ENCODE assay signal across 20 cellular contexts in the genomic region with DNA sequence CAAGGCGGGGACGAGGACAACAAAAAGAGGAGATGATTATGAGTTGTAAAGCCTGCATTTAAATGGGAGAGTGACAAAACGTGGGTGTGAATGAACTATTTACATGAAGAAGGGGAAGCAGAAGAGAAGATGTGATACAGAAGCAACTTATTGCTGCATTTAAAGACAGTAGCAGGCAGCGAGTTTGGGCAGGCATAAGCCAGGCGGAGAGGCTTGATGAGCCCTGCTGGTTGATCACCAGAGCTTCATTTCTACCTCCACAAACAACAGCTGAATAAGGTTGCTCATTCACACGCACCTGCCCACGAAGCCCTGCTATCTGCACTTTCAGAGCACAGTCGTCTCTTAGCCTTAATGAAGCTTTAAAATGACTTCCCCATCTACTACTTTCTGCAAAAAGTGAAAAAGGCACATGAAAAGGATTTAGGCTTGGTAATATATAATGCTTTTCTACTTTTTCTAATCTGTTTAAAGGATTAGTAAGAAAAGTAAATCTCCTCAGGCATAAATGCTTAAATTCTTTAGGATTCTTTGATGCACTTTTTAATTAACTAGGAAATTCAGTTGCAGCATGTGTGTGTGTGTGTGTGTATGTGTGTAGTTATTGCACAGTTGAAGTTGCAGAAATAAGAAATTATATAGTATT. TPM values are rescaled to one million over a fixed set of nuclear protein-coding genes. Genes with fewer than 3 reads are reported as not detected.
"Had no signal": no experiment of that assay in that cellular context is flagged by ENCODE, and none has a peak within 500 bp of the region (broad histone marks: within the 10 kb centered on the region; RNA-seq: fewer than 3 reads in every experiment).

No MANE protein-coding gene starts in this region.

- ATAC-seq: left ventricle myocardium superior, psoas muscle, sciatic nerve, T-helper 17 cell, upper lobe of right lung, WTC11 had no signal

- H3K4me1 ChIP-seq: psoas muscle had no signal

- H3K4me3 ChIP-seq: psoas muscle, stomach, thoracic aorta, upper lobe of right lung had no signal

- H3K36me3 ChIP-seq: stomach, thoracic aorta, upper lobe of right lung had no signal

- H3K27me3 ChIP-seq: upper lobe of right lung had no signal

- H3K27ac ChIP-seq: psoas muscle, thoracic aorta, upper lobe of right lung had no signal

- H3K4me3 Mint-ChIP-seq: activated CD4-positive, alpha-beta T cell treated with anti-CD3 and anti-CD28 coated beads, Interleukin-2, amount 10 ng/mL, durations not matched to agents 7 days and 5 days; activated naive CD8-positive, alpha-beta T cell treated with anti-CD3 and anti-CD28 coated beads for 36 hours; dendritic cell treated with granulocyte-macrophage colony-stimulating factor and Interleukin-4, amounts not matched to agents 40 ng/mL and 50 ng/mL, for 4 days; nephron progenitor cell; T-helper 17 cell; WTC11 had no signal

- H3K9me3 ChIP-seq: psoas muscle, stomach, thoracic aorta, upper lobe of right lung had no signal

- H3K36me3 Mint-ChIP-seq: activated naive CD8-positive, alpha-beta T cell treated with anti-CD3 and anti-CD28 coated beads for 36 hours; WTC11 had no signal

- H3K9me3 Mint-ChIP-seq: activated CD4-positive, alpha-beta T cell treated with anti-CD3 and anti-CD28 coated beads, Interleukin-2, amount 10 ng/mL, durations not matched to agents 7 days and 5 days; activated naive CD8-positive, alpha-beta T cell treated with anti-CD3 and anti-CD28 coated beads for 36 hours; dendritic cell treated with granulocyte-macrophage colony-stimulating factor and Interleukin-4, amounts not matched to agents 40 ng/mL and 50 ng/mL, for 4 days; nephron progenitor cell; WTC11 had no signal

- H3K27ac Mint-ChIP-seq: activated CD4-positive, alpha-beta T cell treated with anti-CD3 and anti-CD28 coated beads, Interleukin-2, amount 10 ng/mL, durations not matched to agents 7 days and 5 days; activated naive CD8-positive, alpha-beta T cell treated with anti-CD3 and anti-CD28 coated beads for 36 hours; dendritic cell treated with granulocyte-macrophage colony-stimulating factor and Interleukin-4, amounts not matched to agents 40 ng/mL and 50 ng/mL, for 4 days; T-helper 17 cell; WTC11 had no signal

- H3K4me1 Mint-ChIP-seq: nephron progenitor cell, T-helper 17 cell had no signal

- DNase-seq: activated CD4-positive, alpha-beta T cell treated with anti-CD3 and anti-CD28 coated beads, Interleukin-2, amount 10 ng/mL, durations not matched to agents 7 days and 5 days; activated CD8-positive, alpha-beta memory T cell treated with anti-CD3 and anti-CD28 coated beads for 24 hours; activated gamma-delta T cell treated with Interleukin-2 at 50 U/mL for 16 hours; activated naive CD8-positive, alpha-beta T cell treated with anti-CD3 and anti-CD28 coated beads for 36 hours; cerebellar nuclear complex; effector memory CD4-positive, alpha-beta T cell; foreskin fibroblast; glutamatergic neuron; hypothalamus; left ventricle myocardium superior; nephron progenitor cell; psoas muscle; stomach; T-helper 17 cell; upper lobe of right lung had no signal

RNA-seq across cellular contexts. Expression of a gene that starts 3.1 kb away (rescaled TPM):
- total RNA-seq: activated CD4-positive, alpha-beta T cell treated with anti-CD3 and anti-CD28 coated beads, Interleukin-2, amount 10 ng/mL, durations not matched to agents 7 days and 5 days; activated naive CD8-positive, alpha-beta T cell treated with anti-CD3 and anti-CD28 coated beads for 36 hours; osteoblast; WTC11 had no signal
